16 cellular contexts compared by ENCODE assay signal in the genomic region with DNA sequence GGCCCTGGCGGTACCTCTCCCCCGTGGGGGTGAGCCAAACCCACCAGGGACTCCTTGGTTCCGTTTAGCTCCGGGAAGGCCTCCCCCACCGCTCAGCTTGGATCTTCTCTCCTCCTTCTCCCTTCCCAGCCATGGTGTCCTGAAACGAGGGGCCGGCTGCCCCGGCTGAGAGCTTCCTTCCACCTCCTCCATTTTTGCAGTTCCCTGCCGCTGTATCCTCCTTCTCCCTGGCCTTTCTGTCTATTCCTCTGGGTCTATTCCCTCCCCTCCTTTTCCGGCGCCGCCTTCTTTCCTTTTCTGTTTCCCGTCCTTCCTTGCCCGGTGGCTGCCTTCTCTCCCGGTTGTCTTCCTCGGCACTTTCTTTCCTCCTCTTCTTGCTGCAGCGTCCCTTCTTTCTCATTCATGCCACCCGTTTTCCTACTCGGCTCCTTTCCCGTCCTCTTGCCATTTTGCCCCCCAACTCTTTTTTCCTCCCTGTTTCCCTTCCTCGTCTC.
DNase-seq lines count a peak whose midpoint lies in the region; ATAC-seq, FAIRE-seq and TF ChIP-seq lines count a peak whose summit lies in the region.
"Had no signal": no experiment of that assay in that cellular context is flagged by ENCODE, and none has a peak within 500 bp of the region (broad histone marks: within the 10 kb centered on the region; RNA-seq: fewer than 3 reads in every experiment).

No MANE protein-coding gene starts in this region.

- DNase-seq in Daoy (ENCODE audit: low read depth) (peak; percentile 17), K562 (ENCODE audit: extremely low read depth in 1 of 4, low spot score in 3 of 4) (no peak), right cardiac atrium (peak in 2 of 3 donors; percentile 39 to 64), epidermal melanocyte (ENCODE audit: insufficient read length, low spot score) (no peak), GF-D8 (lab: John Stamatoyannopoulos, UW) (no peak)
- DNase-seq: activated CD4-positive, alpha-beta memory T cell treated with anti-CD3 and anti-CD28 coated beads for 36 hours; effector memory CD4-positive, alpha-beta T cell; NCI-H1048; NCI-H2171; nephron progenitor cell; NK-92 treated with Interleukin-12 subunit alpha and Interleukin-12 subunit beta, amount 100 ng/mL, for 24 hours had no signal

- peak overlapping the region; percentile 20; the same call in 1 of the 2 replicates for H2AFZ ChIP-seq in K562 (ENCODE audit: low read depth, low read length)

- no peak for TF ChIP-seq CTCF in K562 (IDR thresholded peaks at IDR 0.05 in 2 of 3, conservative IDR thresholded peaks at IDR 0.05 in 1 of 3; ENCODE audit: insufficient read depth in 2 of 3, low read depth in 1 of 3, low read length in 3 of 3)

- H3K36me3 ChIP-seq in K562 (ENCODE audit: control insufficient read depth, insufficient read depth, low read length), result no peaks in the 10 kb centered on the region
- peaks cover 3 to 11% (median 7%) of the 10 kb centered on the region in 3 donors for H3K36me3 ChIP-seq in skeletal muscle tissue (ENCODE audit: control insufficient read depth in 3 of 3, insufficient read depth in 3 of 3, low read length in 3 of 3)
- H3K36me3 ChIP-seq: BLaER1 had no signal

- H3K9ac ChIP-seq in K562 (ENCODE audit: insufficient read depth in 1 of 2, low read depth in 2 of 2, low read length in 2 of 2) (peak overlapping the region in 1 of 2 experiments; percentile 67; a peak in 2 of 4 replicates), skeletal muscle tissue (ENCODE audit: low read depth in 1 of 3, low read length in 3 of 3) (peak overlapping the region; percentile 80 to 93 (median 93))
- H3K9ac ChIP-seq: BLaER1 had no signal

- 13% methylated on average over 16 of the region's 21 CpGs for WGBS in K562 (ENCODE audit: insufficient coverage, low coverage, missing lambda C conversion rate)
- 62% methylated on average over 21 of the region's 21 CpGs for WGBS in right cardiac atrium

- no peak for TF ChIP-seq RAD21 in K562 (CRISPR knock-in tag; conservative IDR thresholded peaks at IDR 0.05 in 1 of 2, IDR thresholded peaks at IDR 0.05 in 1 of 2)

- no peak overlapping the region for H3K4me2 ChIP-seq in K562 (ENCODE audit: insufficient read depth, low read length)
- H3K4me2 ChIP-seq: BLaER1 had no signal

- intact Hi-C loops in K562 (cut with micrococcal nuclease) (loop anchor here (10.0 kb wide), 1 partner anchor 639 kb away; no protein-coding TSS in a partner anchor), right cardiac atrium (cut with DNase I) (loop anchor here (5.0 to 10.0 kb wide), 5 partner anchors 99 to 369 kb away; a partner anchor contains a TSS)

- peaks cover 0 to 6% of the 10 kb centered on the region in 2 experiments; a peak in 1 of 5 replicates for H3K4me1 ChIP-seq in K562 (replicated peaks in 1 of 2; ENCODE audit: control insufficient read depth in 2 of 2, insufficient read depth in 2 of 2, low read length in 2 of 2)
- H3K4me1 ChIP-seq in right cardiac atrium (ENCODE audit: control insufficient read depth, insufficient read depth, low read length), result peaks cover 13% of the 10 kb centered on the region
- peaks cover 25 to 44% (median 38%) of the 10 kb centered on the region in 3 donors for H3K4me1 ChIP-seq in skeletal muscle tissue (ENCODE audit: control insufficient read depth in 3 of 3, insufficient read depth in 3 of 3, low read length in 3 of 3)

- H3K27me3 ChIP-seq in K562 (ENCODE audit: control insufficient read depth in 2 of 2, insufficient read depth in 2 of 2, low read length in 2 of 2) (peaks cover 6 to 42% of the 10 kb centered on the region in 2 experiments; a peak in 4 of 5 replicates), right cardiac atrium (ENCODE audit: control insufficient read depth, insufficient read depth) (no peaks in the 10 kb centered on the region), skeletal muscle tissue (ENCODE audit: control insufficient read depth in 3 of 3, insufficient read depth in 3 of 3, low read length in 3 of 3) (no peaks in the 10 kb centered on the region)
- H3K27me3 ChIP-seq: BLaER1 had no signal

- no peaks in the 10 kb centered on the region for H3K9me1 ChIP-seq in K562 (ENCODE audit: control insufficient read depth, insufficient read depth, low read length)

- no peak for TF ChIP-seq EP300 in K562 (IDR thresholded peaks at IDR 0.05; ENCODE audit: low read length)

- H3K27ac ChIP-seq in K562 (ENCODE audit: extremely low read depth, low read depth, low read length) (no peak overlapping the region), right cardiac atrium (ENCODE audit: low read length) (peak overlapping the region; percentile 0), skeletal muscle tissue (ENCODE audit: low read depth, low read length) (peak overlapping the region; percentile 86)
- H3K27ac ChIP-seq: BLaER1 had no signal

- no peak for TF ChIP-seq POLR2A in K562 (conservative IDR thresholded peaks at IDR 0.05)

- POLR2A ChIA-PET in K562 (lab: Yijun Ruan, JAX), result interaction anchor here (0.6 kb wide), 1 partner anchor 240 kb away, joined by 3 read pairs; no protein-coding TSS in a partner anchor

- H3K79me2 ChIP-seq in K562 (ENCODE audit: control insufficient read depth, insufficient read depth, low read length), result no peaks in the 10 kb centered on the region

- FAIRE-seq in K562 (lab: Jason Lieb, UNC), result no peak
- FAIRE-seq: GM12892 had no signal

- in situ Hi-C loops in K562 (cut with MboI), result no loop called here

- no TSS peak for BruUV-seq in K562 (replicated peaks; lab: Mats Ljungman, UMichigan)

- CTCF ChIA-PET in K562 (lab: Yijun Ruan, JAX; ENCODE audit: low intra/inter-chr PET ratio), result no interaction called here

- no peak overlapping the region for H3K4me3 ChIP-seq in K562
- H3K4me3 ChIP-seq in right cardiac atrium (ENCODE audit: low read length), result peak overlapping the region; percentile 1
- peak overlapping the region; percentile 77 to 82 (median 81) for H3K4me3 ChIP-seq in skeletal muscle tissue (ENCODE audit: low read length in 3 of 3)
- H3K4me3 ChIP-seq: BLaER1 had no signal

- no peaks in the 10 kb centered on the region for H4K20me1 ChIP-seq in K562 (replicated peaks; ENCODE audit: control insufficient read depth, insufficient read depth, low read length)
- H4K20me1 ChIP-seq: BLaER1 had no signal

- no peak for ATAC-seq in K562
- peak; percentile 9 to 21 for ATAC-seq in right cardiac atrium
- ATAC-seq in HG03460 (IDR thresholded peaks at IDR 0.05; ENCODE audit: unreplicated experiment), result no peak
- no peak for ATAC-seq in GM21367 (IDR thresholded peaks at IDR 0.05; ENCODE audit: unreplicated experiment)

- H3K9me3 ChIP-seq in K562 (replicated peaks; ENCODE audit: control insufficient read depth, insufficient read depth, low read depth, low read length), result no peaks in the 10 kb centered on the region
- H3K9me3 ChIP-seq in right cardiac atrium (ENCODE audit: control insufficient read depth, low read length), result no peaks in the 10 kb centered on the region
- H3K9me3 ChIP-seq in skeletal muscle tissue (ENCODE audit: control insufficient read depth in 3 of 3, low read length in 3 of 3), result no peaks in the 10 kb centered on the region
- H3K9me3 ChIP-seq: BLaER1 had no signal

TF ChIP-seq in K562, 482 proteins besides CTCF, POLR2A, EP300 and RAD21:
- TF ChIP-seq GTF2A2 (tag; IDR thresholded peaks at IDR 0.05) (no peak), OTX1 (CRISPR knock-in tag; IDR thresholded peaks at IDR 0.05) (0 out of 2 replicates have a peak, but pooled peaks have one; percentile 56)
- TF ChIP-seq, protein P1, sequence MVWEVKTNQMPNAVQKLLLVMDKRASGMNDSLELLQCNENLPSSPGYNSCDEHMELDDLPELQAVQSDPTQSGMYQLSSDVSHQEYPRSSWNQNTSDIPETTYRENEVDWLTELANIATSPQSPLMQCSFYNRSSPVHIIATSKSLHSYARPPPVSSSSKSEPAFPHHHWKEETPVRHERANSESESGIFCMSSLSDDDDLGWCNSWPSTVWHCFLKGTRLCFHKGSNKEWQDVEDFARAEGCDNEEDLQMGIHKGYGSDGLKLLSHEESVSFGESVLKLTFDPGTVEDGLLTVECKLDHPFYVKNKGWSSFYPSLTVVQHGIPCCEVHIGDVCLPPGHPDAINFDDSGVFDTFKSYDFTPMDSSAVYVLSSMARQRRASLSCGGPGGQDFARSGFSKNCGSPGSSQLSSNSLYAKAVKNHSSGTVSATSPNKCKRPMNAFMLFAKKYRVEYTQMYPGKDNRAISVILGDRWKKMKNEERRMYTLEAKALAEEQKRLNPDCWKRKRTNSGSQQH (CRISPR knock-in tag; IDR thresholded peaks at IDR 0.05), result 0 out of 2 replicates have a peak, but pooled peaks have one; percentile 67
- TF ChIP-seq, protein P2, sequence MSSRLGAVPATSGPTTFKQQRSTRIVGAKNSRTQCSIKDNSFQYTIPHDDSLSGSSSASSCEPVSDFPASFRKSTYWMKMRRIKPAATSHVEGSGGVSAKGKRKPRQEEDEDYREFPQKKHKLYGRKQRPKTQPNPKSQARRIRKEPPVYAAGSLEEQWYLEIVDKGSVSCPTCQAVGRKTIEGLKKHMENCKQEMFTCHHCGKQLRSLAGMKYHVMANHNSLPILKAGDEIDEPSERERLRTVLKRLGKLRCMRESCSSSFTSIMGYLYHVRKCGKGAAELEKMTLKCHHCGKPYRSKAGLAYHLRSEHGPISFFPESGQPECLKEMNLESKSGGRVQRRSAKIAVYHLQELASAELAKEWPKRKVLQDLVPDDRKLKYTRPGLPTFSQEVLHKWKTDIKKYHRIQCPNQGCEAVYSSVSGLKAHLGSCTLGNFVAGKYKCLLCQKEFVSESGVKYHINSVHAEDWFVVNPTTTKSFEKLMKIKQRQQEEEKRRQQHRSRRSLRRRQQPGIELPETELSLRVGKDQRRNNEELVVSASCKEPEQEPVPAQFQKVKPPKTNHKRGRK (tag; IDR thresholded peaks at IDR 0.05), result 0 out of 2 replicates have a peak, but pooled peaks have one; percentile 17
TF ChIP-seq in K562: peak in this region for 3.

Comparison
In these comparisons a context has a peak if more than half of its experiments do, and no peak if none do; other contexts are left out.
1. DNase-seq: peak in Daoy (single experiment) and right cardiac atrium (2 of 3); none in K562 (0 of 4), epidermal melanocyte (single experiment) and GF-D8 (single experiment).
2. ATAC-seq: peak in right cardiac atrium (2 of 2); none in K562 (single experiment), HG03460 (single experiment) and GM21367 (single experiment).